ENCODE assay signal across 10 cellular contexts in the genomic region with DNA sequence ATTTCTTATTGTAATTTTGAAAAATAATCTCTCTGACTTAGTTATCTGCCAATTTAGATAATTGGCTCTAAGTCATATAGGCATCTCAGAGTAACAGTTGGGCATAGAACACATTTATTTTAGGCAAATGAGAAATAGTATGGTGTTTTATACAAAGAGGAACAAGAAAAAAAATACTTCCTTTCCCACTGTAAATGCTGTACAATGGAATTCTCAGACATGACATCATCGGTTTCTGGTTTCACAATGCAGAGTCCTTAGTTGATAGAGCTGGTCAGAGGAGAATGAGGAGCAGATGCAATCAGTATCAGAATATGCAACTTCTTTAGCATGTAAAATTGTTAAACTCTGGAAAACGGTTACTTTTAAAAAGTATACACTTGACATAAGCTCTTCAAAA. TPM values are rescaled to one million over a fixed set of nuclear protein-coding genes. Genes with fewer than 3 reads are reported as not detected.
DNase-seq lines count a peak whose midpoint lies in the region; ATAC-seq lines count a peak whose summit lies in the region.
"Had no signal": no experiment of that assay in that cellular context is flagged by ENCODE, and none has a peak within 500 bp of the region (broad histone marks: within the 10 kb centered on the region; RNA-seq: fewer than 3 reads in every experiment).

No MANE protein-coding gene starts in this region.

- WGBS in GM23248 (ENCODE audit: low coverage in 1 of 2, low lambda C conversion rate in 2 of 2, missing lambda C conversion rate in 2 of 2), 2 experiments: 32 to 51% methylated on average over 2 of the region's 2 CpGs

- H3K36me3 ChIP-seq in GM23248 (ENCODE audit: low read depth): no peaks in the 10 kb centered on the region
- H3K36me3 ChIP-seq: MG63 had no signal

- ATAC-seq in esophagus mucosa: peak; percentile 62
- no peak for ATAC-seq in activated T-cell treated with anti-CD3 and anti-CD28 coated beads, Interleukin-2, amount 50 U/mL, for 4 hours
- no peak for ATAC-seq in HG03196 (IDR thresholded peaks at IDR 0.05; ENCODE audit: unreplicated experiment)
- ATAC-seq in stimulated activated naive CD8-positive, alpha-beta T cell treated with anti-CD3 and anti-CD28 coated beads, Interleukin-15, Interleukin-2, amounts not matched to agents 100 U/mL and 50 U/mL, for 24 hours: no peak

- peaks cover 39% of the 10 kb centered on the region for H3K4me1 ChIP-seq in GM23248 (ENCODE audit: insufficient read depth)

- no peaks in the 10 kb centered on the region for H3K36me3 Mint-ChIP-seq in activated T-cell treated with anti-CD3 and anti-CD28 coated beads, Interleukin-2, amount 50 U/mL, for 4 hours (ENCODE audit: insufficient read depth)

- no peaks in the 10 kb centered on the region for H3K9me3 Mint-ChIP-seq in activated T-cell treated with anti-CD3 and anti-CD28 coated beads, Interleukin-2, amount 50 U/mL, for 4 hours
- H3K9me3 Mint-ChIP-seq: activated T-helper 1 cell treated with anti-CD3 and anti-CD28 coated beads, Interleukin-12 subunit alpha, Interleukin-12 subunit beta, Interleukin-2, Interleukin-4 antibody, amounts not matched to agents 30 ng/mL and 10 ng/mL and 1 ng/mL, durations not matched to agents 14 hours and 24 hours and 36 hours had no signal

- no peaks in the 10 kb centered on the region for H3K4me1 Mint-ChIP-seq in activated T-cell treated with anti-CD3 and anti-CD28 coated beads, Interleukin-2, amount 50 U/mL, for 4 hours (ENCODE audit: low read depth)

- H3K4me2 ChIP-seq in GM23248 (ENCODE audit: unreplicated experiment): peak overlapping the region; percentile 23

- peaks cover 16% of the 10 kb centered on the region for H3K27me3 Mint-ChIP-seq in activated T-cell treated with anti-CD3 and anti-CD28 coated beads, Interleukin-2, amount 50 U/mL, for 4 hours (ENCODE audit: low read depth)

- DNase-seq in GM23248 (peak; percentile 80), OCI-M1 (lab: John Stamatoyannopoulos, UW) (peak; percentile 74), pulmonary artery endothelial cell (ENCODE audit: low read depth, low spot score) (peak; percentile 77)
- no peak for DNase-seq in activated T-cell treated with anti-CD3 and anti-CD28 coated beads, Interleukin-2, amount 50 U/mL, for 4 hours
- DNase-seq in stimulated activated naive CD8-positive, alpha-beta T cell treated with anti-CD3 and anti-CD28 coated beads, Interleukin-15, Interleukin-2, amounts not matched to agents 100 U/mL and 50 U/mL, for 24 hours: no peak
- no peak for DNase-seq in activated naive CD4-positive, alpha-beta T cell (lab: John Stamatoyannopoulos, UW)
- DNase-seq: MG63 had no signal

- H3F3A ChIP-seq in GM23248 (ENCODE audit: insufficient read depth): peaks cover 27% of the 10 kb centered on the region

- H3K9me2 ChIP-seq in GM23248 (ENCODE audit: insufficient read depth): no peaks in the 10 kb centered on the region

- H2AFZ ChIP-seq in GM23248: no peak overlapping the region

- no peak overlapping the region for H3K9ac ChIP-seq in GM23248

- in situ Hi-C loops in GM23248 (cut with MboI): no loop called here

- no peaks in the 10 kb centered on the region for H3K27me3 ChIP-seq in GM23248 (replicated peaks; ENCODE audit: insufficient read depth)
- H3K27me3 ChIP-seq: MG63 had no signal

- H3K9me3 ChIP-seq in GM23248 (ENCODE audit: low read depth): no peaks in the 10 kb centered on the region
- H3K9me3 ChIP-seq: MG63 had no signal

- no peaks in the 10 kb centered on the region for H3K79me2 ChIP-seq in GM23248 (ENCODE audit: insufficient read depth)

- H3K4me3 ChIP-seq in GM23248: no peak overlapping the region
- H3K4me3 ChIP-seq: MG63 had no signal

- H3K4me3 Mint-ChIP-seq in activated T-cell treated with anti-CD3 and anti-CD28 coated beads, Interleukin-2, amount 50 U/mL, for 4 hours: no peak overlapping the region
- H3K4me3 Mint-ChIP-seq: activated T-helper 1 cell treated with anti-CD3 and anti-CD28 coated beads, Interleukin-12 subunit alpha, Interleukin-12 subunit beta, Interleukin-2, Interleukin-4 antibody, amounts not matched to agents 30 ng/mL and 10 ng/mL and 1 ng/mL, durations not matched to agents 14 hours and 24 hours and 36 hours had no signal

- no peak overlapping the region for H3K27ac ChIP-seq in GM23248

- H4K20me1 ChIP-seq in GM23248 (ENCODE audit: insufficient read depth): no peaks in the 10 kb centered on the region

RNA-seq across cellular contexts. Expression of gene PLK2, which starts 49.4 kb away (rescaled TPM):
- total RNA-seq in GM23248 (2014; rRNA removed; shearing (Covaris generic)): 92.3 and 122 TPM in 2 replicates
- 43.8 and 45.2 TPM in 2 replicates for polyA plus RNA-seq in GM23248 (2016; fragmentation: Nextera tagmentation; extraction: Ambion mirVana)
- total RNA-seq in esophagus mucosa (90.7 TPM), pulmonary artery endothelial cell (801 and 852 TPM in 2 replicates)
- 1 to 10 TPM; 2.6 to 5.6 (median 4.4) TPM for total RNA-seq in activated T-cell treated with anti-CD3 and anti-CD28 coated beads, Interleukin-2, amount 50 U/mL, for 4 hours

Comparison
In these comparisons a context has a peak if more than half of its experiments do, and no peak if none do; other contexts are left out.
1. DNase-seq: peak in GM23248 (single experiment), OCI-M1 (single experiment) and pulmonary artery endothelial cell (single experiment); none in activated T-cell treated with anti-CD3 and anti-CD28 coated beads, Interleukin-2, amount 50 U/mL, for 4 hours (single experiment), stimulated activated naive CD8-positive, alpha-beta T cell treated with anti-CD3 and anti-CD28 coated beads, Interleukin-15, Interleukin-2, amounts not matched to agents 100 U/mL and 50 U/mL, for 24 hours (single experiment) and activated naive CD4-positive, alpha-beta T cell (0 of 4).
2. RNA of gene PLK2, which starts 49.4 kb away (total RNA-seq): 801 to 852 TPM in pulmonary artery endothelial cell, 92.3 to 122 TPM in GM23248 and 90.7 TPM in esophagus mucosa (single experiment); 2.6 to 5.6 TPM in activated T-cell treated with anti-CD3 and anti-CD28 coated beads, Interleukin-2, amount 50 U/mL, for 4 hours; every median in the first group is over 10 times any median in the second.